8 cellular contexts compared by ENCODE assay signal in genomic region chr4:158259955-158260575, GRCh38. TPM values are rescaled to one million over a fixed set of nuclear protein-coding genes. Genes with fewer than 3 reads are reported as not detected.
DNase-seq lines count a peak whose midpoint lies in the region; ATAC-seq and TF ChIP-seq lines count a peak whose summit lies in the region.

No MANE protein-coding gene starts in this region.

- TF ChIP-seq POLR2A in spleen (IDR thresholded peaks at IDR 0.05) (no peak), ovary (IDR thresholded peaks at IDR 0.05) (no peak)

- H3K27ac ChIP-seq in RWPE1 (no peak overlapping the region), spleen (no peak overlapping the region), ovary (no peak overlapping the region)

- peak; percentile 17; the same call in 1 of the 2 replicates for TF ChIP-seq CTCF in BJ (IDR thresholded peaks at IDR 0.05; ENCODE audit: insufficient read depth, low read depth, low read length)
- TF ChIP-seq CTCF in RWPE1 (conservative IDR thresholded peaks at IDR 0.05; ENCODE audit: low read depth): peak; percentile 39
- peak; percentile 86 for TF ChIP-seq CTCF in glutamatergic neuron (IDR thresholded peaks at IDR 0.05; ENCODE audit: partially characterized antibody, unreplicated experiment)
- no peak for TF ChIP-seq CTCF in spleen (IDR thresholded peaks at IDR 0.05 in 8 of 11, conservative IDR thresholded peaks at IDR 0.05 in 3 of 11)
- no peak for TF ChIP-seq CTCF in ovary (IDR thresholded peaks at IDR 0.05)

- no peak overlapping the region for H3K27ac Mint-ChIP-seq in glutamatergic neuron (ENCODE audit: unreplicated experiment)

- POLR2A ChIA-PET in BJ (lab: Charles Lee) (interaction anchor here (0.7 kb wide), 1 partner anchor 55 kb away, joined by 3 read pairs; no protein-coding TSS in a partner anchor), RWPE1 (lab: Yijun Ruan, JAX; ENCODE audit: low non-redundant PET) (no interaction called here)

- H3K27me3 ChIP-seq in BJ (ENCODE audit: control insufficient read depth, insufficient read depth, low read length): no peaks in the 10 kb centered on the region
- no peaks in the 10 kb centered on the region for H3K27me3 ChIP-seq in spleen (replicated peaks in 1 of 7)
- H3K27me3 ChIP-seq in ovary: no peaks in the 10 kb centered on the region

- H3K9me3 Mint-ChIP-seq in glutamatergic neuron (ENCODE audit: unreplicated experiment): no peaks in the 10 kb centered on the region

- no peaks in the 10 kb centered on the region for H3K27me3 Mint-ChIP-seq in glutamatergic neuron (ENCODE audit: unreplicated experiment)

- intact Hi-C loops in spleen (cut with DNase I; ENCODE audit: low total_unique reads): loop anchor here (10.0 kb wide), 1 partner anchor 365 kb away; no protein-coding TSS in a partner anchor
- intact Hi-C loops in ovary (cut with DNase I): loop anchor here in 3 of 4 donors (10.0 kb wide), 3 partner anchors 265 to 365 kb away; no protein-coding TSS in a partner anchor

- CTCF ChIA-PET in BJ (lab: Yijun Ruan, JAX) (interaction anchor here (0.6 to 3.5 kb wide), 6 partner anchors 15 to 366 kb away, joined by 3 to 18 read pairs (median 4); no protein-coding TSS in a partner anchor), RWPE1 (lab: Yijun Ruan, JAX) (interaction anchor here (0.6 to 1.5 kb wide), 6 partner anchors 40 to 364 kb away, joined by 3 to 7 read pairs (median 4); no protein-coding TSS in a partner anchor)

- no peak overlapping the region for H3K4me3 Mint-ChIP-seq in glutamatergic neuron (ENCODE audit: unreplicated experiment)

- no peaks in the 10 kb centered on the region for H3K9me3 ChIP-seq in spleen
- H3K9me3 ChIP-seq in ovary: no peaks in the 10 kb centered on the region

- H3K4me1 ChIP-seq in spleen (no peaks in the 10 kb centered on the region), ovary (ENCODE audit: insufficient read depth) (no peaks in the 10 kb centered on the region)

- H3K36me3 ChIP-seq in BJ (ENCODE audit: control insufficient read depth, insufficient read depth, low read length): no peaks in the 10 kb centered on the region
- H3K36me3 ChIP-seq in spleen: no peaks in the 10 kb centered on the region
- H3K36me3 ChIP-seq in ovary: no peaks in the 10 kb centered on the region

- TF ChIP-seq EP300 in ovary (IDR thresholded peaks at IDR 0.05): no peak

- 53 to 66% (median 57%) methylated on average over 3 of the region's 3 CpGs for WGBS in spleen, 5 donors
- WGBS in ovary, 3 donors: 24 to 34% (median 29%) methylated on average over 3 of the region's 3 CpGs

- no peaks in the 10 kb centered on the region for H3K36me3 Mint-ChIP-seq in glutamatergic neuron (ENCODE audit: unreplicated experiment)

- no peak for DNase-seq in BJ (ENCODE audit: low read depth)
- peak; percentile 19 for DNase-seq in HCEC 1CT
- DNase-seq in RWPE1 (ENCODE audit: low spot score): no peak
- DNase-seq in glutamatergic neuron: no peak
- DNase-seq in spleen: no peak
- DNase-seq in activated T-cell treated with anti-CD3 and anti-CD28 coated beads, Interleukin-2, amount 50 U/mL, for 48 hours: no peak
- DNase-seq in ovary: no peak

- H3K4me3 ChIP-seq in BJ (ENCODE audit: low read depth, low read length): no peak overlapping the region
- H3K4me3 ChIP-seq in spleen: no peak overlapping the region
- H3K4me3 ChIP-seq in ovary: no peak overlapping the region

- no peak for ATAC-seq in GM21367 (IDR thresholded peaks at IDR 0.05; ENCODE audit: unreplicated experiment)

- H3K4me1 Mint-ChIP-seq in glutamatergic neuron (ENCODE audit: low read depth, unreplicated experiment): peaks cover 2% of the 10 kb centered on the region

RNA-seq across cellular contexts. Expression of gene TMEM144, which starts 49.8 kb away (rescaled TPM):
- polyA plus RNA-seq in BJ (2011; rRNA removed) (0.65 and 0.87 TPM in 2 replicates), spleen (1 to 10 TPM in 2 of 3 donors, under 1 TPM in 1; 0.56 to 1.9 (median 1.5) TPM), ovary (1 to 10 TPM; 5.4 to 8.4 TPM)
- 0.98 and 1.1 TPM in 2 replicates for polyA minus RNA-seq in BJ (2011; rRNA and poly(A)+ RNA removed)
- total RNA-seq in glutamatergic neuron (ENCODE audit: unreplicated experiment) (not detected), spleen (10 to 100 TPM in 2 of 7 donors, 1 to 10 TPM in 5; 3.5 to 21.3 (median 7.9) TPM), ovary (10 to 100 TPM in 3 of 7 donors, 1 to 10 TPM in 4; 5.6 to 14.9 (median 9.0) TPM)

Comparison
In these comparisons a context has a peak if more than half of its experiments do, and no peak if none do; other contexts are left out.
1. CTCF ChIP-seq: peak in BJ (single experiment), RWPE1 (single experiment) and glutamatergic neuron (single experiment); none in spleen (0 of 11) and ovary (0 of 3).